ENCODE assay signal across 1 cellular context in genomic region chr17:61862975-61863800, GRCh38.
TF ChIP-seq lines count a peak whose summit lies in the region.

Gene BRIP1 (minus strand): TSS chr17:61863528. CDS start chr17:61861539, 1,989 bp downstream.

TF ChIP-seq in HepG2, 621 proteins besides CTCF, POLR2A, EP300 and RAD21 (continued from another document and continues in another):
- TF ChIP-seq ZNF318 (CRISPR knock-in tag; IDR thresholded peaks at IDR 0.05) (no peak), HOXA7 (CRISPR knock-in tag; IDR thresholded peaks at IDR 0.05) (no peak), ZNF704 (CRISPR knock-in tag; IDR thresholded peaks at IDR 0.05; ENCODE audit: borderline replicate concordance) (peak; percentile 91), DZIP1 (CRISPR knock-in tag; IDR thresholded peaks at IDR 0.05) (no peak), KAT8 (CRISPR knock-in tag; IDR thresholded peaks at IDR 0.05) (peak; percentile 67; the same call in 1 of the 2 replicates), THAP9 (CRISPR knock-in tag; IDR thresholded peaks at IDR 0.05; ENCODE audit: borderline replicate concordance) (peak; percentile 53; the same call in 1 of the 2 replicates), NR2C2 (CRISPR knock-in tag; IDR thresholded peaks at IDR 0.05; ENCODE audit: borderline replicate concordance) (peak; percentile 95), CHCHD3 (CRISPR knock-in tag; IDR thresholded peaks at IDR 0.05) (no peak), ISL2 (CRISPR knock-in tag; IDR thresholded peaks at IDR 0.05) (no peak), THAP11 (CRISPR knock-in tag; IDR thresholded peaks at IDR 0.05) (peak; percentile 48; the same call in 1 of the 2 replicates), IRF9 (CRISPR knock-in tag; IDR thresholded peaks at IDR 0.05; ENCODE audit: borderline replicate concordance) (peak; percentile 55; the same call in 1 of the 2 replicates), JUND (CRISPR knock-in tag; IDR thresholded peaks at IDR 0.05) (peak; percentile 47; the same call in 1 of the 2 replicates), MAX (IDR thresholded peaks at IDR 0.05) (peak; percentile 87), DNMT1 (CRISPR knock-in tag; IDR thresholded peaks at IDR 0.05) (no peak), SP4 (CRISPR knock-in tag; IDR thresholded peaks at IDR 0.05) (0 out of 2 replicates have a peak, but pooled peaks have one; percentile 62), ZNF430 (CRISPR knock-in tag; IDR thresholded peaks at IDR 0.05) (peak; percentile 18; the same call in 1 of the 2 replicates), BRD4 (CRISPR knock-in tag; IDR thresholded peaks at IDR 0.05) (0 out of 2 replicates have a peak, but pooled peaks have one; percentile 17), DR1 (CRISPR knock-in tag; IDR thresholded peaks at IDR 0.05) (peak; percentile 59), NR1H2 (CRISPR knock-in tag; IDR thresholded peaks at IDR 0.05; ENCODE audit: borderline replicate concordance, low read depth) (no peak; the same call in 1 of the 2 replicates), CEBPG (CRISPR knock-in tag; IDR thresholded peaks at IDR 0.05) (no peak), TBL1XR1 (IDR thresholded peaks at IDR 0.05; ENCODE audit: borderline replicate concordance, low read length, partially characterized antibody) (peak; percentile 22), CREB1 (IDR thresholded peaks at IDR 0.05) (peak; percentile 73), CREB1 (CRISPR knock-in tag; IDR thresholded peaks at IDR 0.05) (peak; percentile 80), NFYB (CRISPR knock-in tag; IDR thresholded peaks at IDR 0.05) (peak; percentile 95), MAFF (IDR thresholded peaks at IDR 0.05; ENCODE audit: low read depth, low read length) (peak; percentile 77), FUBP1 (CRISPR knock-in tag; IDR thresholded peaks at IDR 0.05; ENCODE audit: borderline replicate concordance) (no peak), ZNF549 (CRISPR knock-in tag; IDR thresholded peaks at IDR 0.05) (no peak), ATF6 (CRISPR knock-in tag; conservative IDR thresholded peaks at IDR 0.05) (no peak), ZSCAN25 (CRISPR knock-in tag; IDR thresholded peaks at IDR 0.05) (no peak), ZNF878 (CRISPR knock-in tag; IDR thresholded peaks at IDR 0.05) (peak; percentile 87), ARID5B (CRISPR knock-in tag; IDR thresholded peaks at IDR 0.05) (peak; percentile 62; the same call in 1 of the 2 replicates)
